Comparison of ENCODE assay signal across 11 cellular contexts in the genomic region with DNA sequence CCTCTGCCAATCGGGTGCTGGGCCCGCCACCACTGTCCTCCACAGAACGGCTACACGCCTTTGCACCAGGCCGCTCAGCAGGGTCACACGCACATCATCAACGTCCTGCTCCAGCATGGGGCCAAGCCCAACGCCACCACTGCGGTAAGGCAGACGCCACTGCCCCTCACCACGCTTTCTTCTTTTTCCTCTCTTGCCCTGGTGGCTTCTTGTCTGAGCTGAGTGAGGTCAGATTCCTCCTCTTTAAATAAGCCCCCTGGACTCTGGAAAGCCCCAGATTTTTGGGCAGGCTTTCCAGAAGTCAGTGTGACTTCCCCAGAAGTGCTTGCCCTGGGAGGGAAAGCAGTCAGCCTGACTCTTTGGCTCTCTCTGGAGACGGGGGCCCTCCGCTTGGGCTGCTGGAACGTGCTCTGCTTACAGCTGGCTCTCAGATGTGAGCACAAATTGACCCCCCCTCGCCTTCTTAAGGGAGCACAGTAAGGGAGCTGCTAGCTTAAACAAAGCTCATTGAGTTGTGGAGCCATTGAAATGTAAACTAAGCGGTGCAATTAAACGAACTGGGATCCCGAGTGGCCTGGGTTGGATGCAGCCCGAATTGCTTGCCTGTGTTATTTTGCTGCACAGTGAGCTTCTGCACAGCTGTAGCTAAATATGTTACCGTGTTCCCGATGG.
DNase-seq lines count a peak whose midpoint lies in the region; ATAC-seq and TF ChIP-seq lines count a peak whose summit lies in the region.
"Had no signal": no experiment of that assay in that cellular context is flagged by ENCODE, and none has a peak within 500 bp of the region (broad histone marks: within the 10 kb centered on the region; RNA-seq: fewer than 3 reads in every experiment).

No MANE protein-coding gene starts in this region.

- DNase-seq in NCI-H524 treated with DMSO at 0.1 percent for 48 hours (lab: John Stamatoyannopoulos, UW) = peak; percentile 87
- DNase-seq in glutamatergic neuron = peak; percentile 72
- DNase-seq in nucleus accumbens (lab: John Stamatoyannopoulos, UW) = peak; percentile 5 to 84 (median 56)
- no peak for DNase-seq in GM13976 (ENCODE audit: low spot score)
- no peak for DNase-seq in kidney glomerular epithelial cell (lab: John Stamatoyannopoulos, UW)
- no peak for DNase-seq in activated CD4-positive, alpha-beta T cell treated with anti-CD3 and anti-CD28 coated beads, Interleukin-2, amount 10 ng/mL, durations not matched to agents 24 days and 14 days
- DNase-seq: activated B cell treated with CpG ODN at 0.5 μM for 24 hours, cerebellar nuclear complex, NCI-H526 treated with DMSO at 0.1 percent for 48 hours had no signal

- peaks cover 17% of the 10 kb centered on the region for H3K27me3 Mint-ChIP-seq in glutamatergic neuron (ENCODE audit: unreplicated experiment)
- H3K27me3 Mint-ChIP-seq in stimulated activated memory B cell treated with anti-CD40 and anti-IgM and Interleukin-4, amounts not matched to agents 10 μg/mL and 1 μg/mL and 100 μg/mL, for 72 hours = no peaks in the 10 kb centered on the region
- H3K27me3 Mint-ChIP-seq in activated CD4-positive, alpha-beta T cell treated with anti-CD3 and anti-CD28 coated beads, Interleukin-2, amount 10 ng/mL, durations not matched to agents 24 days and 14 days = peaks cover 12% of the 10 kb centered on the region
- H3K27me3 Mint-ChIP-seq: activated B cell treated with CpG ODN at 0.5 μM for 24 hours had no signal

- H3K4me1 Mint-ChIP-seq in glutamatergic neuron (ENCODE audit: low read depth, unreplicated experiment) = peaks cover 69% of the 10 kb centered on the region
- no peaks in the 10 kb centered on the region for H3K4me1 Mint-ChIP-seq in stimulated activated memory B cell treated with anti-CD40 and anti-IgM and Interleukin-4, amounts not matched to agents 10 μg/mL and 1 μg/mL and 100 μg/mL, for 72 hours
- H3K4me1 Mint-ChIP-seq in activated CD4-positive, alpha-beta T cell treated with anti-CD3 and anti-CD28 coated beads, Interleukin-2, amount 10 ng/mL, durations not matched to agents 24 days and 14 days = no peaks in the 10 kb centered on the region
- H3K4me1 Mint-ChIP-seq: activated B cell treated with CpG ODN at 0.5 μM for 24 hours had no signal

- H3K9me3 Mint-ChIP-seq in glutamatergic neuron (ENCODE audit: unreplicated experiment) = peaks cover 19% of the 10 kb centered on the region
- no peaks in the 10 kb centered on the region for H3K9me3 Mint-ChIP-seq in stimulated activated memory B cell treated with anti-CD40 and anti-IgM and Interleukin-4, amounts not matched to agents 10 μg/mL and 1 μg/mL and 100 μg/mL, for 72 hours
- H3K9me3 Mint-ChIP-seq in activated CD4-positive, alpha-beta T cell treated with anti-CD3 and anti-CD28 coated beads, Interleukin-2, amount 10 ng/mL, durations not matched to agents 24 days and 14 days = no peaks in the 10 kb centered on the region
- H3K9me3 Mint-ChIP-seq: activated B cell treated with CpG ODN at 0.5 μM for 24 hours had no signal

- TF ChIP-seq CTCF in glutamatergic neuron (IDR thresholded peaks at IDR 0.05; ENCODE audit: partially characterized antibody, unreplicated experiment) (no peak), GM13976 (IDR thresholded peaks at IDR 0.05; ENCODE audit: borderline replicate concordance, control extremely low read depth, extremely low read depth, insufficient read depth, missing control alignments) (no peak)

- no peaks in the 10 kb centered on the region for H3K27me3 ChIP-seq in ACC112 (ENCODE audit: insufficient read depth, low read length)

- H3K79me2 ChIP-seq in ACC112 (ENCODE audit: control insufficient read depth, insufficient read depth, low read length, unreplicated experiment) = no peaks in the 10 kb centered on the region

- H3K4me3 ChIP-seq in ACC112 (ENCODE audit: low read depth, low read length) = peak overlapping the region; percentile 74; the same call in 1 of the 2 replicates

- H3K36me3 Mint-ChIP-seq in glutamatergic neuron (ENCODE audit: unreplicated experiment) = no peaks in the 10 kb centered on the region
- H3K36me3 Mint-ChIP-seq in stimulated activated memory B cell treated with anti-CD40 and anti-IgM and Interleukin-4, amounts not matched to agents 10 μg/mL and 1 μg/mL and 100 μg/mL, for 72 hours = no peaks in the 10 kb centered on the region
- no peaks in the 10 kb centered on the region for H3K36me3 Mint-ChIP-seq in activated CD4-positive, alpha-beta T cell treated with anti-CD3 and anti-CD28 coated beads, Interleukin-2, amount 10 ng/mL, durations not matched to agents 24 days and 14 days (ENCODE audit: low read depth)

- peak overlapping the region; percentile 99 for H2AFZ ChIP-seq in ACC112 (ENCODE audit: low read length, unreplicated experiment)

- peak overlapping the region; percentile 86 for H3K4me3 Mint-ChIP-seq in glutamatergic neuron (ENCODE audit: unreplicated experiment)
- H3K4me3 Mint-ChIP-seq in stimulated activated memory B cell treated with anti-CD40 and anti-IgM and Interleukin-4, amounts not matched to agents 10 μg/mL and 1 μg/mL and 100 μg/mL, for 72 hours = no peak overlapping the region
- H3K4me3 Mint-ChIP-seq in activated CD4-positive, alpha-beta T cell treated with anti-CD3 and anti-CD28 coated beads, Interleukin-2, amount 10 ng/mL, durations not matched to agents 24 days and 14 days = no peak overlapping the region
- H3K4me3 Mint-ChIP-seq: activated B cell treated with CpG ODN at 0.5 μM for 24 hours had no signal

- no peak overlapping the region for H3K27ac ChIP-seq in ACC112 (ENCODE audit: low read depth, low read length)

- no peak for ATAC-seq in stimulated activated memory B cell treated with anti-CD40 and anti-IgM and Interleukin-4, amounts not matched to agents 10 μg/mL and 1 μg/mL and 100 μg/mL, for 72 hours

- H3K36me3 ChIP-seq in ACC112 (ENCODE audit: insufficient read depth, low read length) = no peaks in the 10 kb centered on the region

- peaks cover 34% of the 10 kb centered on the region for H3K4me1 ChIP-seq in ACC112 (ENCODE audit: control insufficient read depth, insufficient read depth, low read length, unreplicated experiment)

- intact Hi-C loops in activated CD4-positive, alpha-beta T cell treated with anti-CD3 and anti-CD28 coated beads, Interleukin-2, amount 10 ng/mL, durations not matched to agents 24 days and 14 days (cut with micrococcal nuclease) = no loop called here

- in situ Hi-C loops in GM13976 (cut with MboI; ENCODE audit: low sequenced_read_pairs, unreplicated experiment) = no loop called here

- peak overlapping the region; percentile 99 for H3K27ac Mint-ChIP-seq in glutamatergic neuron (ENCODE audit: unreplicated experiment)
- no peak overlapping the region for H3K27ac Mint-ChIP-seq in stimulated activated memory B cell treated with anti-CD40 and anti-IgM and Interleukin-4, amounts not matched to agents 10 μg/mL and 1 μg/mL and 100 μg/mL, for 72 hours
- no peak overlapping the region for H3K27ac Mint-ChIP-seq in activated CD4-positive, alpha-beta T cell treated with anti-CD3 and anti-CD28 coated beads, Interleukin-2, amount 10 ng/mL, durations not matched to agents 24 days and 14 days
- H3K27ac Mint-ChIP-seq: activated B cell treated with CpG ODN at 0.5 μM for 24 hours had no signal

Comparison
In these comparisons a context has a peak if more than half of its experiments do, and no peak if none do; other contexts are left out.
1. DNase-seq: peak in NCI-H524 treated with DMSO at 0.1 percent for 48 hours (single experiment), glutamatergic neuron (single experiment) and nucleus accumbens (56 of 56); none in GM13976 (single experiment), kidney glomerular epithelial cell (single experiment) and activated CD4-positive, alpha-beta T cell treated with anti-CD3 and anti-CD28 coated beads, Interleukin-2, amount 10 ng/mL, durations not matched to agents 24 days and 14 days (single experiment).